8 cellular contexts compared by ENCODE assay signal in genomic region chr22:46367707-46368191, GRCh38.
A peak's percentile ranks its signal among the peaks of the same experiment; 100 is the strongest.
DNase-seq lines count a peak whose midpoint lies in the region; ATAC-seq and TF ChIP-seq lines count a peak whose summit lies in the region.

No MANE protein-coding gene starts in this region.

- H3K36me3 ChIP-seq in WERI-Rb-1: no peaks in the 10 kb centered on the region
- no peaks in the 10 kb centered on the region for H3K36me3 ChIP-seq in brain microvascular endothelial cell (replicated peaks)

- peak; percentile 99 for TF ChIP-seq CTCF in GM10266 (IDR thresholded peaks at IDR 0.05; ENCODE audit: control insufficient read depth, insufficient read depth, low read depth, missing control alignments)
- peak; percentile 99 for TF ChIP-seq CTCF in WERI-Rb-1 (IDR thresholded peaks at IDR 0.05; ENCODE audit: low read depth, low read length)
- peak; percentile 95 for TF ChIP-seq CTCF in brain microvascular endothelial cell (IDR thresholded peaks at IDR 0.05; ENCODE audit: low read depth, low read length, missing control alignments)

- in situ Hi-C loops in brain microvascular endothelial cell (cut with HindIII; ENCODE audit: low pct_ligation_motif_present, low sequenced_read_pairs): no loop called here

- no peaks in the 10 kb centered on the region for H3K27me3 ChIP-seq in WERI-Rb-1 (ENCODE audit: insufficient read depth, low read depth, severe bottlenecking)
- H3K27me3 ChIP-seq in brain microvascular endothelial cell (replicated peaks): no peaks in the 10 kb centered on the region

- H3K27ac ChIP-seq in WERI-Rb-1 (no peak overlapping the region), brain microvascular endothelial cell (no peak overlapping the region)

- no peak for ATAC-seq in GM19324 (IDR thresholded peaks at IDR 0.05; ENCODE audit: low FRiP score, unreplicated experiment)
- ATAC-seq in HG02759 (IDR thresholded peaks at IDR 0.05; ENCODE audit: unreplicated experiment): no peak

- no peaks in the 10 kb centered on the region for H3K9me3 ChIP-seq in WERI-Rb-1 (ENCODE audit: severe bottlenecking)

- no peak overlapping the region for H3K4me3 ChIP-seq in WERI-Rb-1 (ENCODE audit: low read depth, low read length)
- no peak overlapping the region for H3K4me3 ChIP-seq in brain microvascular endothelial cell (ENCODE audit: low read depth, low read length)

- DNase-seq in GM10266 (ENCODE audit: extremely low spot score): peak; percentile 90
- DNase-seq in NCI-H1105 (lab: John Stamatoyannopoulos, UW): peak; percentile 51
- DNase-seq in WERI-Rb-1: peak; percentile 72
- peak; percentile 36 for DNase-seq in brain microvascular endothelial cell
- peak; percentile 0 for DNase-seq in kidney glomerular epithelial cell (lab: John Stamatoyannopoulos, UW)
- peak; percentile 54 for DNase-seq in stimulated activated CD8-positive, alpha-beta memory T cell treated with anti-CD3 and anti-CD28 coated beads, Interleukin-12 subunit alpha, Interleukin-12 subunit beta, amount 100 ng/mL, for 1 hour (ENCODE audit: low read depth)

Comparison
In these comparisons a context has a peak if more than half of its experiments do, and no peak if none do; other contexts are left out.
1. DNase-seq: peak in every context shown above with its lines; median percentile 90 in GM10266; 72 in WERI-Rb-1; 54 in stimulated activated CD8-positive, alpha-beta memory T cell treated with anti-CD3 and anti-CD28 coated beads, Interleukin-12 subunit alpha, Interleukin-12 subunit beta, amount 100 ng/mL, for 1 hour; 51 in NCI-H1105; 36 in brain microvascular endothelial cell; 0 in kidney glomerular epithelial cell.